Comparison of ENCODE assay signal across 25 cellular contexts in the genomic region with DNA sequence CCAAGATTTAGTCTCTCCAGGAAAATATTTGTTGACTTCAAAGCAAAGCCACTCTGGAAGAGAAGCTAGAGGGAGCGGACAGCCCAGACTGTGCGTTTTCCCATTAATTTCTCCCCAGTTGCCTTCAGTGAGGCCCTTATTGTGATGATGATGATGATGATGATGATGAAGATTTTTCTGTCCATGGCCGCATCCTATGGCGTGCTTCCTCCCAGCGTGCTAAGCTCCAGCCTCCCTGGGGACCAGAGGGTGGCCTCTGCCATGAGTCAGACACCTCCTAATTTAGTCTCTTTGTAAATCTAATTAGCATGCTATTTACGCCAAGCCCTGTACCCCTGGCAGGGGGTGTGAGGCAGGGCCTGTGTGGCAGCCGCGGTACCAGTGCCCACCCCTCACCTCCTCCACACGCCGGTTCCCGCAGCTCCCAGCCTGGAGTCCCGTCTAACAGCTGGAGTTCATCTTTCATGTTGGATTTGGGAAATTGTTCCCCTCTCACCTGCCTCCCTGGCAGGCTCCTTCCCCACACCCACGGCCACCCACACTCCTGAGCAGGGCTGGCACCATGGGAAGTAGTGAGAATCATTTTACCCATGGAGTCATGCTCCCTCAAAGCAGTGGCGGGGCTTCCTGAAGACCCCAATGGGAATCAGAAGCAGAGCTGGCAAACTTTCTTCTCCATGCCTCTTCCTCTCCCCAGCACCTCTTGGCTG.
DNase-seq lines count a peak whose midpoint lies in the region; ATAC-seq and TF ChIP-seq lines count a peak whose summit lies in the region.
"Had no signal": no experiment of that assay in that cellular context is flagged by ENCODE, and none has a peak within 500 bp of the region (broad histone marks: within the 10 kb centered on the region; RNA-seq: fewer than 3 reads in every experiment).

No MANE protein-coding gene starts in this region.

- no peak overlapping the region for H3K27ac Mint-ChIP-seq in endodermal cell
- no peak overlapping the region for H3K27ac Mint-ChIP-seq in activated naive CD4-positive, alpha-beta T cell treated with anti-CD3 and anti-CD28 coated beads, Interleukin-2, amount 50 U/mL, for 72 hours
- H3K27ac Mint-ChIP-seq: CD4-positive, alpha-beta memory T cell had no signal

- H3K27me3 Mint-ChIP-seq in endodermal cell (ENCODE audit: insufficient read depth): no peaks in the 10 kb centered on the region

- WGBS in endodermal cell (ENCODE audit: insufficient coverage in 1 of 2, insufficient read length in 1 of 2), 2 experiments: 65 to 70% methylated on average over 10 to 14 of the region's 14 CpGs

- no peaks in the 10 kb centered on the region for H3K27me3 ChIP-seq in BLaER1 treated with 17β-estradiol and CSF1 and Interleukin-3, amounts not matched to agents 10 nM and 100 nM
- H3K27me3 ChIP-seq in endodermal cell (ENCODE audit: control insufficient read depth, insufficient read depth, low read length, poor library complexity, severe bottlenecking): no peaks in the 10 kb centered on the region
- no peaks in the 10 kb centered on the region for H3K27me3 ChIP-seq in neutrophil
- H3K27me3 ChIP-seq: BLaER1, MG63, SJCRH30 had no signal

- H3K9ac ChIP-seq in BLaER1 treated with 17β-estradiol and CSF1 and Interleukin-3, amounts not matched to agents 10 nM and 100 nM: no peak overlapping the region
- no peak overlapping the region for H3K9ac ChIP-seq in endodermal cell (ENCODE audit: extremely low read depth, low read length, poor library complexity, severe bottlenecking)
- H3K9ac ChIP-seq: BLaER1 had no signal

- peaks cover 69% of the 10 kb centered on the region for H3K4me1 Mint-ChIP-seq in endodermal cell
- H3K4me1 Mint-ChIP-seq: CD4-positive, alpha-beta memory T cell had no signal

- no peak for ATAC-seq in GM21717 (IDR thresholded peaks at IDR 0.05; ENCODE audit: unreplicated experiment)
- no peak for ATAC-seq in HG03159 (IDR thresholded peaks at IDR 0.05; ENCODE audit: unreplicated experiment)
- ATAC-seq in activated naive CD4-positive, alpha-beta T cell treated with anti-CD3 and anti-CD28 coated beads, Interleukin-2, amount 50 U/mL, for 72 hours: no peak
- ATAC-seq: GM12878, Right ventricle myocardium inferior, SK-N-SH treated with all-trans-retinoic acid at 6 μM for 48 hours had no signal

- H3K4me2 ChIP-seq in BLaER1 treated with 17β-estradiol and CSF1 and Interleukin-3, amounts not matched to agents 10 nM and 100 nM: peak overlapping the region; percentile 29 to 73 (median 49); a peak in 20 of 22 replicates
- H3K4me2 ChIP-seq: BLaER1, PC-9 had no signal

- no peak overlapping the region for H3K4me3 ChIP-seq in BLaER1 treated with 17β-estradiol and CSF1 and Interleukin-3, amounts not matched to agents 10 nM and 100 nM
- H3K4me3 ChIP-seq in NB4 (ENCODE audit: low read depth, low read length) (no peak overlapping the region), endodermal cell (ENCODE audit: low read length) (no peak overlapping the region), neutrophil (ENCODE audit: low read depth in 1 of 2, low read length in 1 of 2) (no peak overlapping the region)
- H3K4me3 ChIP-seq: BLaER1, GM12878, MG63, PC-9, SJCRH30 had no signal

- TF ChIP-seq CTCF in NB4 (IDR thresholded peaks at IDR 0.05; ENCODE audit: low read depth, low read length): no peak
- TF ChIP-seq CTCF in endodermal cell (conservative IDR thresholded peaks at IDR 0.05): no peak
- TF ChIP-seq CTCF in neutrophil (IDR thresholded peaks at IDR 0.05): no peak

- no peaks in the 10 kb centered on the region for H4K20me1 ChIP-seq in BLaER1 treated with 17β-estradiol and CSF1 and Interleukin-3, amounts not matched to agents 10 nM and 100 nM
- H4K20me1 ChIP-seq: BLaER1 had no signal

- H3K9me3 ChIP-seq in BLaER1 treated with 17β-estradiol and CSF1 and Interleukin-3, amounts not matched to agents 10 nM and 100 nM (replicated peaks in 1 of 11): no peaks in the 10 kb centered on the region
- no peaks in the 10 kb centered on the region for H3K9me3 ChIP-seq in endodermal cell (ENCODE audit: control insufficient read depth, low read length)
- H3K9me3 ChIP-seq in neutrophil: no peaks in the 10 kb centered on the region
- H3K9me3 ChIP-seq: BLaER1, MG63, SJCRH30 had no signal

- H3K4me3 Mint-ChIP-seq in endodermal cell: no peak overlapping the region
- H3K4me3 Mint-ChIP-seq: CD4-positive, alpha-beta memory T cell had no signal

- no peaks in the 10 kb centered on the region for H3K9me3 Mint-ChIP-seq in endodermal cell
- H3K9me3 Mint-ChIP-seq in activated naive CD4-positive, alpha-beta T cell treated with anti-CD3 and anti-CD28 coated beads, Interleukin-2, amount 50 U/mL, for 72 hours: no peaks in the 10 kb centered on the region
- H3K9me3 Mint-ChIP-seq: CD4-positive, alpha-beta memory T cell had no signal

- H3K36me3 ChIP-seq in BLaER1 treated with 17β-estradiol and CSF1 and Interleukin-3, amounts not matched to agents 10 nM and 100 nM: no peaks in the 10 kb centered on the region
- H3K36me3 ChIP-seq in endodermal cell (ENCODE audit: control insufficient read depth, insufficient read depth, low read length): no peaks in the 10 kb centered on the region
- no peaks in the 10 kb centered on the region for H3K36me3 ChIP-seq in neutrophil
- H3K36me3 ChIP-seq: BLaER1, MG63, SJCRH30 had no signal

- TF ChIP-seq POLR2A in NB4 (IDR thresholded peaks at IDR 0.05; ENCODE audit: extremely low read depth, insufficient read length): no peak

- H3K27ac ChIP-seq in BLaER1 treated with 17β-estradiol and CSF1 and Interleukin-3, amounts not matched to agents 10 nM and 100 nM: no peak overlapping the region
- H3K27ac ChIP-seq in endodermal cell (ENCODE audit: low read depth, low read length) (no peak overlapping the region), neutrophil (peak overlapping the region; percentile 63)
- H3K27ac ChIP-seq: BLaER1, PC-9, SJCRH30 had no signal

- H3K36me3 Mint-ChIP-seq in endodermal cell (ENCODE audit: low read depth): no peaks in the 10 kb centered on the region
- H3K36me3 Mint-ChIP-seq in activated naive CD4-positive, alpha-beta T cell treated with anti-CD3 and anti-CD28 coated beads, Interleukin-2, amount 50 U/mL, for 72 hours: no peaks in the 10 kb centered on the region
- H3K36me3 Mint-ChIP-seq: CD4-positive, alpha-beta memory T cell had no signal

- peaks cover 19 to 59% (median 42%) of the 10 kb centered on the region in 10 experiments for H3K4me1 ChIP-seq in BLaER1 treated with 17β-estradiol and CSF1 and Interleukin-3, amounts not matched to agents 10 nM and 100 nM
- H3K4me1 ChIP-seq in endodermal cell (ENCODE audit: control insufficient read depth, insufficient read depth, low read length) (peaks cover 26% of the 10 kb centered on the region), neutrophil (ENCODE audit: control insufficient read depth in 1 of 2, insufficient read depth in 1 of 2, low read depth in 1 of 2, low read length in 1 of 2) (peaks cover 7 to 9% of the 10 kb centered on the region in 2 experiments)

- DNase-seq in NB4 (ENCODE audit: low read depth): peak; percentile 62
- DNase-seq in endodermal cell: peak; percentile 68
- DNase-seq in activated naive CD4-positive, alpha-beta T cell treated with anti-CD3 and anti-CD28 coated beads, Interleukin-2, amount 50 U/mL, for 72 hours (ENCODE audit: low spot score in 2 of 2): no peak
- DNase-seq: CD4-positive, alpha-beta memory T cell; COR-L47; DMS79; EL; GDM1; KBM-7; MG63; NCI-H1694; NCI-H2029 treated with DMSO at 0.1 percent for 48 hours; NCI-H2227 treated with DMSO at 0.1 percent for 48 hours; NCI-H748 treated with DMSO at 0.1 percent for 48 hours; NK-92 treated with Interleukin-12 subunit alpha and Interleukin-12 subunit beta, amount 100 ng/mL, for 24 hours; PC-9; SJCRH30 had no signal

Comparison
In these comparisons a context has a peak if more than half of its experiments do, and no peak if none do; other contexts are left out.
1. DNase-seq: peak in NB4 (single experiment) and endodermal cell (single experiment); none in activated naive CD4-positive, alpha-beta T cell treated with anti-CD3 and anti-CD28 coated beads, Interleukin-2, amount 50 U/mL, for 72 hours (0 of 2).